ENCODE assay signal across 8 cellular contexts in genomic region chr21:34526236-34526617, GRCh38. TPM values are rescaled to one million over a fixed set of nuclear protein-coding genes. Genes with fewer than 3 reads are reported as not detected.
DNase-seq lines count a peak whose midpoint lies in the region; ATAC-seq and TF ChIP-seq lines count a peak whose summit lies in the region.

No MANE protein-coding gene starts in this region.

- no peak for TF ChIP-seq POLR2A in gastrocnemius medialis (IDR thresholded peaks at IDR 0.05)

- H3K4me3 ChIP-seq in fibroblast of mammary gland (ENCODE audit: control insufficient read depth, low read depth, low read length) (peak overlapping the region; percentile 61), gastrocnemius medialis (peak overlapping the region; percentile 30 to 49 (median 43))

- in situ Hi-C loops in gastrocnemius medialis (cut with MboI; ENCODE audit: low sequenced_read_pairs in 4 of 4), result no loop called here

- intact Hi-C loops in gastrocnemius medialis (cut with DNase I; ENCODE audit: low total_unique reads), result no loop called here

- ATAC-seq in gastrocnemius medialis (no peak), GM21526 (IDR thresholded peaks at IDR 0.05; ENCODE audit: low FRiP score, unreplicated experiment) (no peak), GM18858 (IDR thresholded peaks at IDR 0.05; ENCODE audit: unreplicated experiment) (no peak)

- H3K27me3 ChIP-seq in gastrocnemius medialis, result no peaks in the 10 kb centered on the region

- peaks cover 34% of the 10 kb centered on the region for H3K4me1 ChIP-seq in ES-I3 (ENCODE audit: insufficient read depth, low read length)
- peaks cover 25 to 30% of the 10 kb centered on the region in 2 donors for H3K4me1 ChIP-seq in gastrocnemius medialis

- peaks cover 4% of the 10 kb centered on the region for H3K4me1 Mint-ChIP-seq in T-helper 2 cell treated with Interferon-gamma antibody and Interleukin-4, amounts not matched to agents 5 μg/mL and 100 μg/mL, for 36 hours (ENCODE audit: low read depth)

- peak overlapping the region; percentile 57 to 73 (median 68) for H3K27ac ChIP-seq in gastrocnemius medialis

- peak overlapping the region; percentile 44 for H3K9ac ChIP-seq in ES-I3 (ENCODE audit: low read depth, low read length)

- H3K9me3 ChIP-seq in ES-I3 (ENCODE audit: control insufficient read depth, insufficient read depth, low read length) (no peaks in the 10 kb centered on the region; the same call in 1 of the 2 replicates), gastrocnemius medialis (no peaks in the 10 kb centered on the region)

- H3K36me3 ChIP-seq in ES-I3 (ENCODE audit: insufficient read depth, low read length) (no peaks in the 10 kb centered on the region), gastrocnemius medialis (peaks cover 0 to 22% of the 10 kb centered on the region in 2 donors)

- no peak overlapping the region for H3K27ac Mint-ChIP-seq in T-helper 2 cell treated with Interferon-gamma antibody and Interleukin-4, amounts not matched to agents 5 μg/mL and 100 μg/mL, for 36 hours

- no peak for DNase-seq in T-helper 2 cell treated with Interferon-gamma antibody and Interleukin-4, amounts not matched to agents 5 μg/mL and 100 μg/mL, for 36 hours (ENCODE audit: low spot score)
- peak; percentile 31 for DNase-seq in fibroblast of mammary gland (ENCODE audit: low read depth)
- DNase-seq in gastrocnemius medialis, result no peak
- no peak for DNase-seq in putamen (ENCODE audit: low spot score)
- DNase-seq in OCI-M1 (lab: John Stamatoyannopoulos, UW), result no peak

- H3K9me3 Mint-ChIP-seq in T-helper 2 cell treated with Interferon-gamma antibody and Interleukin-4, amounts not matched to agents 5 μg/mL and 100 μg/mL, for 36 hours, result no peaks in the 10 kb centered on the region

- no peaks in the 10 kb centered on the region for H3K36me3 Mint-ChIP-seq in T-helper 2 cell treated with Interferon-gamma antibody and Interleukin-4, amounts not matched to agents 5 μg/mL and 100 μg/mL, for 36 hours (ENCODE audit: low read depth)

- peaks cover 4% of the 10 kb centered on the region for H3K27me3 Mint-ChIP-seq in T-helper 2 cell treated with Interferon-gamma antibody and Interleukin-4, amounts not matched to agents 5 μg/mL and 100 μg/mL, for 36 hours (ENCODE audit: low read depth)

- peak overlapping the region; percentile 54 for H3K4me3 Mint-ChIP-seq in T-helper 2 cell treated with Interferon-gamma antibody and Interleukin-4, amounts not matched to agents 5 μg/mL and 100 μg/mL, for 36 hours

- no peak for TF ChIP-seq CTCF in fibroblast of mammary gland (conservative IDR thresholded peaks at IDR 0.05; ENCODE audit: control insufficient read depth, insufficient read depth, low read depth, low read length)
- no peak for TF ChIP-seq CTCF in gastrocnemius medialis (IDR thresholded peaks at IDR 0.05 in 4 of 5, conservative IDR thresholded peaks at IDR 0.05 in 1 of 5)

RNA-seq across cellular contexts. Expression of gene KCNE1, which starts 14.2 kb away (rescaled TPM):
- 1 to 10 TPM in 1 of 4 donors, under 1 TPM in 1, not detected in 2; 0.22 to 2.9 TPM for total RNA-seq in gastrocnemius medialis
